ENCODE assay signal across 8 cellular contexts in the genomic region with DNA sequence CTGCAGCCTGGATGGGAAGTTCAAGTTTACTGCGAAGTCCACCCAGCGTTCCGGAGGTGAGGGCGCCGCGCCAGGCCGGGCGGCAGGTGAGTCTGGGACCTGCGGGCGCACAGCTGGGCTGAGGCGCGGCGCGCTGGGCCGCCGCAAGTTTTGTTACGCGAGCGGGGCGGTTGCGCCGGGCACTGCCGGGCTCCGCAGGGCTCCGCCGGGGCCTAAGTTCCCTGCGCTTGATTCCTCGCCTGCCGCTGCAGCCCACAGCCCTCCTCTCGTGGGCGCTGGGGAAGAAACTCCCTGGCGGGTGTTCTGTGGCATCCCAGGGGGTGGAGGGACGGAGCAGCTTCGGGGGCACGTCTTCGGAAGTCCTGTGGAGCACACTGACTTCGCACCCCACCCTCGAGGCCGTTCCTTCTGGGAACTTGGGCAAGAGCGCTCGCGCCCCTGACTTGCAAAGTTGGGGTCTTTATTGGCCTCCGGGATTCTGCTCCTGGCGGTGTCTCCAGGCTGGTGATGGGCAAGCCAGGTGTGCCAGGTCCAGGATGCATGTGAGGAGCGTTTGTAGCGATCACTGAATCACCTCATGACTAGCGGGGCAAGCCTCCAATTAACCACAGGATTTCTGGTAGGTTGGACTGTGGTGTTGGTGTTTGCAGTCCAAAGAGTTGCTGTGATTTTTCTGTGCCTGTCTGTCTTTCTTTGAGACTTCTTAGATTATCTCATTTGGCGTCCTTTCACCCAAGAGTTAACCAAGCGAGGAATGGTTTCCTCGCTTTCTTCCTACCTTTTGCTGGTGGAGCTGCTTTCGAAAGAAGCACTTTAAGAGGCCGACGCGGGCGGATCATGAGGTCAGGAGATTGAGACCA. TPM values are rescaled to one million over a fixed set of nuclear protein-coding genes. Genes with fewer than 3 reads are reported as not detected.
DNase-seq lines count a peak whose midpoint lies in the region; ATAC-seq and TF ChIP-seq lines count a peak whose summit lies in the region.
"Not testable (repeated sequence)": the region's sequence is repeated elsewhere in the genome, so short reads cannot be mapped to it uniquely, and the experiment has no call there.

No MANE protein-coding gene starts in this region.

- DNase-seq in AG08395 (ENCODE audit: low spot score) (peak; percentile 1), NCI-H2227 (lab: John Stamatoyannopoulos, UW; ENCODE audit: unreplicated experiment) (peak; percentile 10), kidney glomerular epithelial cell (lab: John Stamatoyannopoulos, UW) (peak; percentile 26), sigmoid colon (peak; percentile 65)
- peak; percentile 44 for DNase-seq in activated CD4-positive, alpha-beta memory T cell treated with anti-CD3 and anti-CD28 coated beads, Interleukin-2, amount 10 ng/mL, durations not matched to agents 7 days and 5 days

- TF ChIP-seq EP300 in sigmoid colon (IDR thresholded peaks at IDR 0.05): not testable (repeated sequence)

- POLR2A ChIA-PET in activated CD4-positive, alpha-beta memory T cell treated with anti-CD3 and anti-CD28 coated beads, Interleukin-2, amount 10 ng/mL, durations not matched to agents 7 days and 5 days (lab: Charles Lee): interaction anchor here (0.6 to 2.5 kb wide), 2 partner anchors 121 to 145 kb away, joined by 3 to 5 read pairs; no protein-coding TSS in a partner anchor

- 1 to 6% methylated on average over 55 of the region's 55 CpGs for WGBS in sigmoid colon, 2 donors

- intact Hi-C loops in sigmoid colon (cut with DNase I): not testable (repeated sequence)

- not testable (repeated sequence) for H3K9me3 ChIP-seq in duodenal mucosa (ENCODE audit: control insufficient read depth in 1 of 2, low read length in 2 of 2); sigmoid colon

- H3K9ac ChIP-seq in duodenal mucosa (ENCODE audit: low read depth in 1 of 2, low read length in 2 of 2): peak overlapping the region; percentile 39 to 47

- H3K4me1 ChIP-seq in duodenal mucosa (ENCODE audit: control insufficient read depth in 1 of 2, insufficient read depth in 2 of 2, low read length in 2 of 2); sigmoid colon: not testable (repeated sequence)

- CTCF ChIA-PET in activated CD4-positive, alpha-beta memory T cell treated with anti-CD3 and anti-CD28 coated beads, Interleukin-2, amount 10 ng/mL, durations not matched to agents 7 days and 5 days (lab: Charles Lee): not testable (repeated sequence)

- not testable (repeated sequence) for TF ChIP-seq POLR2A in sigmoid colon (IDR thresholded peaks at IDR 0.05)

- peaks cover 21% of the 10 kb centered on the region for H3K4me1 Mint-ChIP-seq in activated CD4-positive, alpha-beta memory T cell treated with anti-CD3 and anti-CD28 coated beads, Interleukin-2, amount 10 ng/mL, durations not matched to agents 7 days and 5 days

- H3K27ac Mint-ChIP-seq in activated CD4-positive, alpha-beta memory T cell treated with anti-CD3 and anti-CD28 coated beads, Interleukin-2, amount 10 ng/mL, durations not matched to agents 7 days and 5 days: not testable (repeated sequence)

- H3K36me3 ChIP-seq in duodenal mucosa (ENCODE audit: control insufficient read depth in 1 of 2, insufficient read depth in 2 of 2, low read length in 2 of 2); sigmoid colon: not testable (repeated sequence)

- H3K27ac ChIP-seq in duodenal mucosa (ENCODE audit: low read depth, low read length) (peak overlapping the region; percentile 10), sigmoid colon (peak overlapping the region; percentile 86 to 90 (median 88))

- H3K36me3 Mint-ChIP-seq in activated CD4-positive, alpha-beta memory T cell treated with anti-CD3 and anti-CD28 coated beads, Interleukin-2, amount 10 ng/mL, durations not matched to agents 7 days and 5 days (ENCODE audit: low read depth): not testable (repeated sequence)

- H3K4me3 ChIP-seq in duodenal mucosa (ENCODE audit: low read depth in 1 of 2, low read length in 2 of 2) (peak overlapping the region; percentile 55 to 72), sigmoid colon (peak overlapping the region; percentile 47 to 84 (median 78))

- peak; percentile 35 for ATAC-seq in GM18907 (IDR thresholded peaks at IDR 0.05; ENCODE audit: unreplicated experiment)
- ATAC-seq in HG02981 (IDR thresholded peaks at IDR 0.05; ENCODE audit: unreplicated experiment): peak; percentile 23

- not testable (repeated sequence) for H3K9me3 Mint-ChIP-seq in activated CD4-positive, alpha-beta memory T cell treated with anti-CD3 and anti-CD28 coated beads, Interleukin-2, amount 10 ng/mL, durations not matched to agents 7 days and 5 days

- H3K27me3 Mint-ChIP-seq in activated CD4-positive, alpha-beta memory T cell treated with anti-CD3 and anti-CD28 coated beads, Interleukin-2, amount 10 ng/mL, durations not matched to agents 7 days and 5 days: not testable (repeated sequence)

- H3K4me3 Mint-ChIP-seq in activated CD4-positive, alpha-beta memory T cell treated with anti-CD3 and anti-CD28 coated beads, Interleukin-2, amount 10 ng/mL, durations not matched to agents 7 days and 5 days: peak overlapping the region; percentile 92

- TF ChIP-seq CTCF in sigmoid colon (IDR thresholded peaks at IDR 0.05): not testable (repeated sequence)

- not testable (repeated sequence) for H3K27me3 ChIP-seq in duodenal mucosa (ENCODE audit: control insufficient read depth in 1 of 2, insufficient read depth in 2 of 2, low read length in 2 of 2); sigmoid colon

RNA-seq across cellular contexts. Expression of gene NBPF12, which starts 1.0 kb away (rescaled TPM):
- 10 to 100 TPM; 15.9 to 16.0 TPM for total RNA-seq in activated CD4-positive, alpha-beta memory T cell treated with anti-CD3 and anti-CD28 coated beads, Interleukin-2, amount 10 ng/mL, durations not matched to agents 7 days and 5 days
- 10 to 100 TPM in 3 of 4 donors, 1 to 10 TPM in 1; 8.2 to 16.3 (median 11.5) TPM for total RNA-seq in sigmoid colon
- polyA plus RNA-seq in sigmoid colon: 1 to 10 TPM; 2.3 to 8.3 (median 2.4) TPM

Comparison
In these comparisons a context has a peak if more than half of its experiments do, and no peak if none do; other contexts are left out.
1. Peak in every context shown above with its lines: DNase-seq, ATAC-seq, H3K4me3 ChIP-seq and H3K27ac ChIP-seq.
2. DNase-seq: peak in every context shown above with its lines; median percentile 65 in sigmoid colon; 44 in activated CD4-positive, alpha-beta memory T cell treated with anti-CD3 and anti-CD28 coated beads, Interleukin-2, amount 10 ng/mL, durations not matched to agents 7 days and 5 days; 26 in kidney glomerular epithelial cell; 10 in NCI-H2227; 1 in AG08395.